ENCODE assay signal across 18 cellular contexts in the genomic region with DNA sequence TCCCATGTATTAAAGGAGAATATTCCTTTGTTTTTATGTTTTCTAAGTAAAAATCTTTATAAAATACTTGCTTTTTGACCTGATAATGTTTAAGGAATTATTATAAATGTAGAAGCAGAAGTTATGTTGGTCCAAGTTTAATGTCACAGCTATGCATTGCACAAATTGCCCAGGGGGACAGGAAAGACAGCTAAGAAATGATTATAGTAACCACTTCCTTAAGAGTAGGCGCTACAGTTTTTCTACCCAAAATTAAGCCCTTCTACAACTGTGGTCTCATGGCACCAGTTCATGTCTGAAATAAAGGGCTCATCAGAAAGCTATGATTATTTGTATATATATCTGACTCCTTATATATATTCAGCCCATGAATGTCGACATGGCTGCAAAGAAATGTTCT.
"Had no signal": no experiment of that assay in that cellular context is flagged by ENCODE, and none has a peak within 500 bp of the region (broad histone marks: within the 10 kb centered on the region; RNA-seq: fewer than 3 reads in every experiment).

No MANE protein-coding gene starts in this region.

- H3K4me1 ChIP-seq: ascending aorta, breast epithelium, lower lobe of right lung, pancreas, sigmoid colon, spleen, testis had no signal

- H3K36me3 ChIP-seq: breast epithelium, lower lobe of right lung, neural progenitor cell, pancreas, sigmoid colon, stomach had no signal

- H3K27ac ChIP-seq: ascending aorta, breast epithelium, dorsolateral prefrontal cortex, gastroesophageal sphincter, heart right ventricle, lower lobe of right lung, neural progenitor cell, pancreas, sigmoid colon, spleen, stomach, testis, VCaP had no signal

- ATAC-seq: activated T-helper 17 cell treated with anti-CD3 and anti-CD28 coated beads, Interleukin-2, amount 50 U/mL, for 72 hours; gastroesophageal sphincter; heart right ventricle; left colon; lower lobe of right lung; pancreas had no signal

- H3K4me3 ChIP-seq: ascending aorta, breast epithelium, dorsolateral prefrontal cortex, gastroesophageal sphincter, heart right ventricle, lower lobe of right lung, neural progenitor cell, pancreas, sigmoid colon, spleen, stomach, testis had no signal

- DNase-seq: activated CD4-positive, alpha-beta T cell treated with anti-CD3 and anti-CD28 coated beads, Interleukin-2, amount 50 U/mL, for 48 hours; activated naive CD4-positive, alpha-beta T cell treated with Interleukin-2 at 50 U/mL for 16 hours; dorsolateral prefrontal cortex; erythroblast; heart right ventricle; left colon; lower lobe of right lung; pancreas; sigmoid colon; spleen; stomach; testis had no signal

- H3K9me3 ChIP-seq: ascending aorta, breast epithelium, gastroesophageal sphincter, heart right ventricle, lower lobe of right lung, pancreas, sigmoid colon, spleen, stomach, testis had no signal
